In the genomic region with DNA sequence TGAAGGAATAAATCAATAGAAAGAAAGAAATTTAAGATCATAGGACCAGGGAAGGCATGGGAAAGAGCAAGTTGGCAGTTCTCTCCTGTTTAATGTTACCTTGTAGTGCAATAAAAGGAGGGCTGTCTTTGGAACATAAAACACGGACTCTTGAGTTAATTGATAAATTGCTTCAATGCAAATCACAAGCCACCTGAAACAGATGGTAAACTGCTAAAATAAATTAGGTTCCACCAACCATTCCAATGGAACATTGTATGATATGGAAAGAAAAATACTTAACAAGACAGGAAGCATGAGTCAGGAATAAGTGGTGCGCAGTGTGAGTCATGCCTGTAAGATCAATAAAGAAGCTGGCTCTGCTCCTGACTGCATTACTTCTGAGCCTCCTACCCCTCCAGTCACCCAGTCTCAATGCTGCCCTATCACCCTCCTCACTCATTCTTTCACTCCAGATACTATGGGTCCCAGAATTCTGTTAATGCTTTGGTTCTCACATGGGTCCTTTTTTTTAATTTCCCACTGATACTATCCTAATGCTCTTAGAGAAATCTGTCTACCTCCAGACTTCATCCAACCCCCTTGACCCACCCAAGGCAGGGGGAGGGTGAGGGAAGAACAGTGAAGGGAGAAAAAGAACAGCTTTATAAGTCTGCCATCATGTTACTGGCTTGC, we compare ENCODE assay signal across 9 cellular contexts.
A peak's percentile ranks its signal among the peaks of the same experiment; 100 is the strongest.
DNase-seq lines count a peak whose midpoint lies in the region; ATAC-seq and TF ChIP-seq lines count a peak whose summit lies in the region.
"Had no signal": no experiment of that assay in that cellular context is flagged by ENCODE, and none has a peak within 500 bp of the region (broad histone marks: within the 10 kb centered on the region; RNA-seq: fewer than 3 reads in every experiment).

No MANE protein-coding gene starts in this region.

- H3K27ac ChIP-seq in RWPE2 (ENCODE audit: poor library complexity, severe bottlenecking): peak overlapping the region; percentile 94

- H3K27me3 Mint-ChIP-seq in glutamatergic neuron (ENCODE audit: unreplicated experiment): no peaks in the 10 kb centered on the region

- no peaks in the 10 kb centered on the region for H3K36me3 ChIP-seq in RWPE2 (ENCODE audit: low read depth)

- H3K9me3 Mint-ChIP-seq in glutamatergic neuron (ENCODE audit: unreplicated experiment): no peaks in the 10 kb centered on the region

- H3K4me3 Mint-ChIP-seq in glutamatergic neuron (ENCODE audit: unreplicated experiment): no peak overlapping the region

- TF ChIP-seq CTCF in RWPE2 (IDR thresholded peaks at IDR 0.05; ENCODE audit: poor library complexity, severe bottlenecking) (no peak), glutamatergic neuron (IDR thresholded peaks at IDR 0.05; ENCODE audit: partially characterized antibody, unreplicated experiment) (no peak)

- no peak overlapping the region for H3K4me3 ChIP-seq in RWPE2 (ENCODE audit: severe bottlenecking)
- H3K4me3 ChIP-seq: skin epidermis had no signal

- no peaks in the 10 kb centered on the region for H3K9me3 ChIP-seq in RWPE2 (ENCODE audit: severe bottlenecking)

- no peaks in the 10 kb centered on the region for H3K27me3 ChIP-seq in RWPE2 (ENCODE audit: insufficient read depth, poor library complexity, severe bottlenecking)

- H3K4me1 Mint-ChIP-seq in glutamatergic neuron (ENCODE audit: low read depth, unreplicated experiment): no peaks in the 10 kb centered on the region

- H3K27ac Mint-ChIP-seq in glutamatergic neuron (ENCODE audit: unreplicated experiment): no peak overlapping the region

- H3K4me1 ChIP-seq in RWPE2 (ENCODE audit: insufficient read depth, poor library complexity, severe bottlenecking): peaks cover 34% of the 10 kb centered on the region

- no peaks in the 10 kb centered on the region for H3K36me3 Mint-ChIP-seq in glutamatergic neuron (ENCODE audit: unreplicated experiment)

- peak; percentile 100 for ATAC-seq in RWPE2 (ENCODE audit: low read depth)
- no peak for ATAC-seq in HG03135 (IDR thresholded peaks at IDR 0.05; ENCODE audit: unreplicated experiment)

- peak; percentile 28 for DNase-seq in 8988T
- DNase-seq in GM04503 (ENCODE audit: low read depth): peak; percentile 60
- peak; percentile 75 for DNase-seq in RWPE2 (ENCODE audit: low spot score)
- peak; percentile 81 for DNase-seq in glomerular visceral epithelial cell (ENCODE audit: extremely low spot score)
- DNase-seq in ecto neural progenitor cell (ENCODE audit: low spot score): no peak
- no peak for DNase-seq in central memory CD4-positive, alpha-beta T cell
- no peak for DNase-seq in glutamatergic neuron

Comparison
In these comparisons a context has a peak if more than half of its experiments do, and no peak if none do; other contexts are left out.
1. DNase-seq: peak in 8988T (single experiment), GM04503 (single experiment), RWPE2 (single experiment) and glomerular visceral epithelial cell (single experiment); none in ecto neural progenitor cell (single experiment), central memory CD4-positive, alpha-beta T cell (single experiment) and glutamatergic neuron (single experiment).